ENCODE assay signal across 13 cellular contexts in genomic region chr9:93254806-93255519, GRCh38.
DNase-seq lines count a peak whose midpoint lies in the region; FAIRE-seq and TF ChIP-seq lines count a peak whose summit lies in the region.
"Had no signal": no experiment of that assay in that cellular context is flagged by ENCODE, and none has a peak within 500 bp of the region (broad histone marks: within the 10 kb centered on the region; RNA-seq: fewer than 3 reads in every experiment).

No MANE protein-coding gene starts in this region.

- POLR2A ChIA-PET in H1 (lab: Charles Lee; ENCODE audit: partially characterized antibody) = no interaction called here

- H2AK5ac ChIP-seq in H1 (ENCODE audit: low read depth, low read length) = no peak overlapping the region

- DNase-seq in NCI-H748 (lab: John Stamatoyannopoulos, UW; ENCODE audit: unreplicated experiment) (peak; percentile 12), NCI-H748 treated with DMSO at 0.1 percent for 48 hours (lab: John Stamatoyannopoulos, UW) (no peak), NCI-H187 (lab: John Stamatoyannopoulos, UW) (peak; percentile 20 to 38), H1 (ENCODE audit: low read depth in 1 of 2, low spot score in 2 of 2) (peak in 1 of 2 experiments; percentile 42), ovary (peak in 3 of 5 donors; percentile 2 to 8 (median 7)), NCI-H1694 treated with DMSO at 0.1 percent for 48 hours (lab: John Stamatoyannopoulos, UW) (no peak), thyroid gland (no peak)
- no peak for DNase-seq in NK-92 treated with Interleukin-12 subunit alpha and Interleukin-12 subunit beta, amount 100 ng/mL, for 24 hours (lab: John Stamatoyannopoulos, UW)
- DNase-seq: activated CD8-positive, alpha-beta T cell treated with anti-CD3 and anti-CD28 coated beads, Interleukin-2, amount 10 ng/mL, durations not matched to agents 7 days and 5 days; left ventricle myocardium superior; NCI-H146 had no signal

- no peak overlapping the region for H3K56ac ChIP-seq in H1 (replicated peaks; ENCODE audit: insufficient read length, low read depth, low read length)

- no peak overlapping the region for H2BK120ac ChIP-seq in H1 (replicated peaks; ENCODE audit: low read depth, low read length)

- TF ChIP-seq CTCF in H1 (IDR thresholded peaks at IDR 0.05; ENCODE audit: control extremely low read depth in 1 of 3, insufficient read depth in 1 of 3, low read depth in 1 of 3, low read length in 3 of 3) (no peak), ovary (IDR thresholded peaks at IDR 0.05) (no peak), thyroid gland (IDR thresholded peaks at IDR 0.05) (no peak)

- H3K4ac ChIP-seq in H1 (replicated peaks; ENCODE audit: insufficient read length, low read depth, low read length) = no peak overlapping the region

- H2BK15ac ChIP-seq in H1 (ENCODE audit: low read length) = no peak overlapping the region

- TF ChIP-seq EP300 in H1 (IDR thresholded peaks at IDR 0.05; ENCODE audit: borderline replicate concordance in 1 of 2, low read depth in 2 of 2, low read length in 2 of 2) = no peak
- TF ChIP-seq EP300 in ovary (IDR thresholded peaks at IDR 0.05) = no peak

- no peak overlapping the region for H2AFZ ChIP-seq in H1 (ENCODE audit: low read length)

- H3K27me3 ChIP-seq in H1 (replicated peaks in 1 of 4; ENCODE audit: control insufficient read depth in 3 of 4, extremely low read depth in 1 of 4, insufficient read depth in 3 of 4, low read length in 3 of 4) = no peaks in the 10 kb centered on the region
- no peaks in the 10 kb centered on the region for H3K27me3 ChIP-seq in ovary
- H3K27me3 ChIP-seq in thyroid gland = no peaks in the 10 kb centered on the region

- intact Hi-C loops in ovary (cut with DNase I) = no loop called here
- intact Hi-C loops in thyroid gland (cut with DNase I) = no loop called here

- H3K4me2 ChIP-seq in H1 (ENCODE audit: insufficient read depth in 1 of 2, low read depth in 2 of 2, low read length in 2 of 2) = no peak overlapping the region

- CTCF ChIA-PET in H1 (lab: Charles Lee; ENCODE audit: partially characterized antibody) = interaction anchor here (1.0 to 1.4 kb wide), 3 partner anchors 93 to 101 kb away, joined by 3 to 4 read pairs (median 4); no protein-coding TSS in a partner anchor

- no peak for TF ChIP-seq RAD21 in H1 (IDR thresholded peaks at IDR 0.05 in 1 of 2, conservative IDR thresholded peaks at IDR 0.05 in 1 of 2; ENCODE audit: low read depth in 2 of 2, low read length in 2 of 2)

- H3K4me1 ChIP-seq in H1 (replicated peaks in 1 of 4; ENCODE audit: control insufficient read depth in 3 of 4, insufficient read depth in 4 of 4, low read length in 3 of 4) (no peaks in the 10 kb centered on the region), ovary (ENCODE audit: insufficient read depth) (no peaks in the 10 kb centered on the region), thyroid gland (no peaks in the 10 kb centered on the region)
- H3K4me1 ChIP-seq: SJCRH30 had no signal

- no peak overlapping the region for H3K18ac ChIP-seq in H1 (ENCODE audit: extremely low read depth, low read length)

- H3K23me2 ChIP-seq in H1 (ENCODE audit: low read depth, low read length) = no peaks in the 10 kb centered on the region

- H3K79me1 ChIP-seq in H1 (ENCODE audit: low read depth, low read length) = no peaks in the 10 kb centered on the region

- H4K5ac ChIP-seq in H1 (ENCODE audit: insufficient read length, low read depth, low read length) = no peak overlapping the region

- 91% methylated on average over 6 of the region's 7 CpGs; no CpG with 5 or more reads in 1 of the 2 experiments for WGBS in H1 (ENCODE audit: extremely low coverage in 1 of 2, insufficient coverage in 1 of 2, insufficient read length in 1 of 2, insufficient replicate concordance in 2 of 2, low coverage in 1 of 2, low lambda C conversion rate in 2 of 2, missing lambda C conversion rate in 1 of 2), 2 experiments
- WGBS in ovary, 3 donors = 82 to 85% (median 83%) methylated on average over 7 of the region's 7 CpGs
- WGBS in thyroid gland, 2 donors = 80 to 81% methylated on average over 5 to 7 of the region's 7 CpGs

- no peak overlapping the region for H2BK12ac ChIP-seq in H1 (ENCODE audit: low read depth, low read length)

- peak overlapping the region; percentile 4; the same call in 1 of the 2 replicates for H4K8ac ChIP-seq in H1 (ENCODE audit: extremely low read depth, insufficient read depth, low read length)

- no peaks in the 10 kb centered on the region for H3K9me3 ChIP-seq in H1 (ENCODE audit: insufficient read depth in 2 of 2, low read depth in 1 of 2, low read length in 1 of 2)
- H3K9me3 ChIP-seq in ovary = no peaks in the 10 kb centered on the region
- no peaks in the 10 kb centered on the region for H3K9me3 ChIP-seq in thyroid gland
- H3K9me3 ChIP-seq: SJCRH30 had no signal

- H3K14ac ChIP-seq in H1 (ENCODE audit: insufficient read length) = no peak overlapping the region

- H2BK20ac ChIP-seq in H1 (ENCODE audit: low read length) = no peak overlapping the region

- H2BK5ac ChIP-seq in H1 (ENCODE audit: low read depth, low read length) = peak overlapping the region; percentile 24; the same call in 1 of the 2 replicates

- H3K79me2 ChIP-seq in H1 (ENCODE audit: control insufficient read depth in 1 of 2, insufficient read depth in 2 of 2, low read length in 2 of 2) = no peaks in the 10 kb centered on the region

- H3K27ac ChIP-seq in H1 (ENCODE audit: low read depth, low read length) (no peak overlapping the region), ovary (no peak overlapping the region), thyroid gland (no peak overlapping the region)
- H3K27ac ChIP-seq: SJCRH30 had no signal

- no peak overlapping the region for H3K4me3 ChIP-seq in H1 (ENCODE audit: extremely low read depth in 1 of 4, insufficient read depth in 2 of 4, low read depth in 3 of 4, low read length in 4 of 4)
- H3K4me3 ChIP-seq in ovary = no peak overlapping the region
- H3K4me3 ChIP-seq in thyroid gland (replicated peaks in 1 of 3) = no peak overlapping the region
- H3K4me3 ChIP-seq: SJCRH30 had no signal

- H3K36me3 ChIP-seq in H1 (ENCODE audit: control insufficient read depth in 2 of 4, insufficient read depth in 4 of 4, low read length in 3 of 4) = peaks cover 0 to 8% (median 2%) of the 10 kb centered on the region in 4 experiments; a peak in 6 of 8 replicates
- no peaks in the 10 kb centered on the region for H3K36me3 ChIP-seq in ovary
- H3K36me3 ChIP-seq in thyroid gland = no peaks in the 10 kb centered on the region
- H3K36me3 ChIP-seq: SJCRH30 had no signal

- no peak for FAIRE-seq in H1 (lab: Jason Lieb, UNC)
- FAIRE-seq: GM18507 had no signal

- peaks cover 0 to 17% of the 10 kb centered on the region in 2 experiments for H4K20me1 ChIP-seq in H1 (replicated peaks in 1 of 2; ENCODE audit: control insufficient read depth in 1 of 2, insufficient read depth in 2 of 2, low read length in 2 of 2)

- no peak overlapping the region for H3K9ac ChIP-seq in H1 (replicated peaks in 1 of 4; ENCODE audit: extremely low read depth in 1 of 4, low read depth in 3 of 4, low read length in 3 of 4)

- no peak overlapping the region for H4K91ac ChIP-seq in H1 (replicated peaks; ENCODE audit: insufficient read length, low read length)

- TF ChIP-seq POLR2A in H1 (IDR thresholded peaks at IDR 0.05; ENCODE audit: control extremely low read depth in 1 of 2, low read depth in 2 of 2, low read length in 2 of 2) (no peak), ovary (IDR thresholded peaks at IDR 0.05) (no peak), thyroid gland (IDR thresholded peaks at IDR 0.05) (no peak)

- H3K23ac ChIP-seq in H1 (ENCODE audit: insufficient read length) = no peak overlapping the region

TF ChIP-seq in H1, 55 proteins besides CTCF, POLR2A, EP300 and RAD21:
- TF ChIP-seq ASH2L (IDR thresholded peaks at IDR 0.05; ENCODE audit: low read length) = no peak
- no peak for TF ChIP-seq CBX8 (IDR thresholded peaks at IDR 0.05; ENCODE audit: borderline replicate concordance, low read depth, low read length)
- TF ChIP-seq ZNF274 (IDR thresholded peaks at IDR 0.05; ENCODE audit: borderline replicate concordance, extremely low read depth, low read length) = no peak
- TF ChIP-seq KDM5A (IDR thresholded peaks at IDR 0.05; ENCODE audit: low read length) = no peak
- no peak for TF ChIP-seq CREB1 (IDR thresholded peaks at IDR 0.05)
- TF ChIP-seq ATF2 (IDR thresholded peaks at IDR 0.05; ENCODE audit: low read length) = no peak
- TF ChIP-seq PHF8 (conservative IDR thresholded peaks at IDR 0.05; ENCODE audit: low read depth, low read length) = no peak
- no peak for TF ChIP-seq KDM4A (IDR thresholded peaks at IDR 0.05; ENCODE audit: low read depth, low read length, severe bottlenecking)
- TF ChIP-seq SUZ12 (IDR thresholded peaks at IDR 0.05; ENCODE audit: low read length) = no peak
- no peak for TF ChIP-seq NANOG (IDR thresholded peaks at IDR 0.05; ENCODE audit: insufficient read depth, low read depth, low read length, poor library complexity, severe bottlenecking)
- TF ChIP-seq FOSL1 (IDR thresholded peaks at IDR 0.05; ENCODE audit: insufficient read depth, low read depth, low read length) = no peak
- TF ChIP-seq CEBPB (IDR thresholded peaks at IDR 0.05; ENCODE audit: low read depth, low read length) = no peak
- no peak for TF ChIP-seq KDM1A (IDR thresholded peaks at IDR 0.05; ENCODE audit: borderline replicate concordance, low read length)
- TF ChIP-seq SIRT6 (IDR thresholded peaks at IDR 0.05; ENCODE audit: low read length) = no peak
- no peak for TF ChIP-seq POU5F1 (IDR thresholded peaks at IDR 0.05; ENCODE audit: low read depth, low read length)
- no peak for TF ChIP-seq SP1 (IDR thresholded peaks at IDR 0.05; ENCODE audit: low read depth, low read length)
- no peak for TF ChIP-seq YY1 (IDR thresholded peaks at IDR 0.05; ENCODE audit: low read depth, low read length)
- no peak for TF ChIP-seq CTBP2 (IDR thresholded peaks at IDR 0.05; ENCODE audit: borderline replicate concordance, insufficient read depth, insufficient read length, low read length)

Comparison
In these comparisons a context has a peak if more than half of its experiments do, and no peak if none do; other contexts are left out.
1. DNase-seq: peak in NCI-H748 (single experiment), NCI-H187 (2 of 2) and ovary (3 of 5); none in NCI-H748 treated with DMSO at 0.1 percent for 48 hours (single experiment), NCI-H1694 treated with DMSO at 0.1 percent for 48 hours (single experiment), NK-92 treated with Interleukin-12 subunit alpha and Interleukin-12 subunit beta, amount 100 ng/mL, for 24 hours (single experiment) and thyroid gland (0 of 2).